34 cellular contexts compared by ENCODE assay signal in the genomic region with DNA sequence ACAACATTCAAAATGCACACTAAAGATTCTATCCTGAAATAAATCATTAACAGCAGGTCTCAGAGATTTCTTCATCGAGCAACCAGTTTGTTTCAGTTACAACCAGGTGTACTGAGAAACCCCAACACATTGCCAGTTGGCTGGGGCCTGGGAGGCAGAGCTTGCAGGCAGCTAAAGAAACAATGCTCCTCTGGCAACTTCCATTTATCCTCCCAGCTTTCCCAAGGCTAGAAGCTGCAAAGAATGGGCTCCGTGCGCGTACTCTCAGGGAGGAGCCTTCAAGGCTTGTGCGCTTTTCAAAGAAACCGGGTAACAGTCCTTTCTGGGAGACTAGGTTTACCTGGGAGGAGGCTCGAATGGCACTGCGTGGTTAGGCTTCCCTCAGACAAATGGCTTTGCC.
"Had no signal": no experiment of that assay in that cellular context is flagged by ENCODE, and none has a peak within 500 bp of the region (broad histone marks: within the 10 kb centered on the region; RNA-seq: fewer than 3 reads in every experiment).

No MANE protein-coding gene starts in this region.

- DNase-seq: activated CD4-positive, alpha-beta memory T cell treated with anti-CD3 and anti-CD28 coated beads for 36 hours; activated CD4-positive, alpha-beta T cell treated with anti-CD3 and anti-CD28 coated beads for 48 hours; activated CD8-positive, alpha-beta memory T cell treated with anti-CD3 and anti-CD28 coated beads, Interleukin-2, amount 50 U/mL, for 4 hours; activated gamma-delta T cell; activated naive CD4-positive, alpha-beta T cell treated with anti-CD3 and anti-CD28 coated beads, Interleukin-2, amount 10 ng/mL, durations not matched to agents 7 days and 5 days; activated naive CD8-positive, alpha-beta T cell treated with anti-CD3 and anti-CD28 coated beads, Interleukin-2, amount 10 ng/mL, durations not matched to agents 7 days and 5 days; activated T-cell treated with anti-CD3 and anti-CD28 coated beads, Interleukin-2, amount 50 U/mL, for 1 hour; cerebellar nuclear complex; colonic mucosa; effector CD8-positive, alpha-beta T cell; esophagus squamous epithelium; foreskin melanocyte; glutamatergic neuron; hippocampal formation; kidney glomerular epithelial cell; left ventricle myocardium inferior; naive B cell; nucleus accumbens; pancreas; stimulated activated CD4-positive, alpha-beta T cell treated with anti-CD3 and anti-CD28 coated beads, Interleukin-2, amount 100 ng/mL, for 48 hours; stimulated activated naive CD8-positive, alpha-beta T cell treated with anti-CD3 and anti-CD28 coated beads, Interleukin-15, Interleukin-2, amounts not matched to agents 100 U/mL and 50 U/mL, for 24 hours; T-helper 1 cell; testis; transverse colon had no signal

- H3K36me3 ChIP-seq: colonic mucosa, pancreas, prostate gland, transverse colon had no signal

- H3K4me3 ChIP-seq: ascending aorta, cardiac muscle cell, colonic mucosa, esophagus squamous epithelium, left ventricle myocardium inferior, lung, pancreas, prostate gland, testis, transverse colon had no signal

- H3K27me3 ChIP-seq: ascending aorta, cardiac muscle cell, colonic mucosa, esophagus squamous epithelium, pancreas, testis, transverse colon had no signal

- ATAC-seq: activated CD4-positive, CD25-positive, alpha-beta regulatory T cell treated with anti-CD3 and anti-CD28 coated beads, Interleukin-2, amount 50 U/mL, for 24 hours; pancreas; stimulated activated naive CD8-positive, alpha-beta T cell treated with anti-CD3 and anti-CD28 coated beads, Interleukin-15, Interleukin-2, amounts not matched to agents 100 U/mL and 50 U/mL, for 24 hours had no signal

- H3K9me3 ChIP-seq: ascending aorta, colonic mucosa, esophagus squamous epithelium, pancreas, prostate gland, testis, transverse colon had no signal

- H3K4me1 ChIP-seq: ascending aorta, colonic mucosa, esophagus squamous epithelium, left ventricle myocardium inferior, pancreas, prostate gland, testis, transverse colon had no signal

- FAIRE-seq: endometrium, pancreas, TTC549, urothelium cell line had no signal

- H3K27ac ChIP-seq: ascending aorta, cardiac muscle cell, colonic mucosa, epithelial cell of prostate, esophagus squamous epithelium, left ventricle myocardium inferior, pancreas, prostate gland, testis, transverse colon, VCaP had no signal
